In the genomic region with DNA sequence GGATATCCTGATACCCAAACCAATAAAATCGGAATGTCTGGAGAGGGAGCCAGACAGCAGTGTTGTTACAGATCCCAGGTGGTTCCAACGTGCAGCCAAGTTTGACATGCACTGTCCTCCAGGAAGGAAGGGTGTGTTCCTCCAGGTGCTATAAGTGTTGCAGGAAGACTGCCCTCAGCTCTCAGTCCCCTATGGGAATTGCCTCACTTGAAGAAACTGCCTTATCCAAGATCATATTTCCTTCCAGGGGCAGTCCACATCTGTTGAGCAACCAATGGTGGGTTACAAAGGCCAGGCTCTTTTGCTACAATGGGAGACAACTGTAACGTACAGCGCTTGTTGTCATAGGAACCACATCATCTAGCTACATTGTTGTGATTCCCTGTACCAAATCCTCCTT, we compare ENCODE assay signal across 1 cellular context.
A peak's percentile ranks its signal among the peaks of the same experiment; 100 is the strongest.
TF ChIP-seq lines count a peak whose summit lies in the region.

No MANE protein-coding gene starts in this region.

TF ChIP-seq in K562, 482 proteins besides CTCF, POLR2A, EP300 and RAD21 (continued from another document):
- TF ChIP-seq SP1 (CRISPR knock-in tag; IDR thresholded peaks at IDR 0.05) (no peak), KLF6 (CRISPR knock-in tag; IDR thresholded peaks at IDR 0.05; ENCODE audit: borderline replicate concordance) (no peak), LCOR (CRISPR knock-in tag; IDR thresholded peaks at IDR 0.05) (no peak), ESRRA (IDR thresholded peaks at IDR 0.05; ENCODE audit: borderline replicate concordance, low read depth) (no peak), HLTF (IDR thresholded peaks at IDR 0.05) (peak; percentile 60; the same call in 1 of the 2 replicates), CREM (IDR thresholded peaks at IDR 0.05; ENCODE audit: low read depth) (no peak), BCOR (IDR thresholded peaks at IDR 0.05) (peak; percentile 19; the same call in 1 of the 2 replicates), MCM2 (IDR thresholded peaks at IDR 0.05; ENCODE audit: low read depth) (no peak), ZNF133 (CRISPR knock-in tag; IDR thresholded peaks at IDR 0.05) (no peak), ZKSCAN1 (IDR thresholded peaks at IDR 0.05; ENCODE audit: low read depth, low read length) (no peak), RBM25 (IDR thresholded peaks at IDR 0.05; ENCODE audit: low read depth, low read length, severe bottlenecking) (peak; percentile 85), ZNF583 (CRISPR knock-in tag; IDR thresholded peaks at IDR 0.05) (no peak), NONO (IDR thresholded peaks at IDR 0.05; ENCODE audit: low read depth in 2 of 2, low read length in 1 of 2) (no peak), GATAD2B (IDR thresholded peaks at IDR 0.05; ENCODE audit: borderline replicate concordance) (no peak), RFX1 (IDR thresholded peaks at IDR 0.05) (peak; percentile 66), EWSR1 (IDR thresholded peaks at IDR 0.05; ENCODE audit: borderline replicate concordance, low read depth, partially characterized antibody) (no peak), ZFP36 (IDR thresholded peaks at IDR 0.05; ENCODE audit: low read depth, low read length, partially characterized antibody) (no peak), RAD51 (IDR thresholded peaks at IDR 0.05; ENCODE audit: borderline replicate concordance, low read depth) (no peak)
- TF ChIP-seq, protein P1, sequence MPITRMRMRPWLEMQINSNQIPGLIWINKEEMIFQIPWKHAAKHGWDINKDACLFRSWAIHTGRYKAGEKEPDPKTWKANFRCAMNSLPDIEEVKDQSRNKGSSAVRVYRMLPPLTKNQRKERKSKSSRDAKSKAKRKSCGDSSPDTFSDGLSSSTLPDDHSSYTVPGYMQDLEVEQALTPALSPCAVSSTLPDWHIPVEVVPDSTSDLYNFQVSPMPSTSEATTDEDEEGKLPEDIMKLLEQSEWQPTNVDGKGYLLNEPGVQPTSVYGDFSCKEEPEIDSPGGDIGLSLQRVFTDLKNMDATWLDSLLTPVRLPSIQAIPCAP (CRISPR knock-in tag; IDR thresholded peaks at IDR 0.05; ENCODE audit: borderline replicate concordance) = no peak
